ENCODE assay signal across 9 cellular contexts in the genomic region with DNA sequence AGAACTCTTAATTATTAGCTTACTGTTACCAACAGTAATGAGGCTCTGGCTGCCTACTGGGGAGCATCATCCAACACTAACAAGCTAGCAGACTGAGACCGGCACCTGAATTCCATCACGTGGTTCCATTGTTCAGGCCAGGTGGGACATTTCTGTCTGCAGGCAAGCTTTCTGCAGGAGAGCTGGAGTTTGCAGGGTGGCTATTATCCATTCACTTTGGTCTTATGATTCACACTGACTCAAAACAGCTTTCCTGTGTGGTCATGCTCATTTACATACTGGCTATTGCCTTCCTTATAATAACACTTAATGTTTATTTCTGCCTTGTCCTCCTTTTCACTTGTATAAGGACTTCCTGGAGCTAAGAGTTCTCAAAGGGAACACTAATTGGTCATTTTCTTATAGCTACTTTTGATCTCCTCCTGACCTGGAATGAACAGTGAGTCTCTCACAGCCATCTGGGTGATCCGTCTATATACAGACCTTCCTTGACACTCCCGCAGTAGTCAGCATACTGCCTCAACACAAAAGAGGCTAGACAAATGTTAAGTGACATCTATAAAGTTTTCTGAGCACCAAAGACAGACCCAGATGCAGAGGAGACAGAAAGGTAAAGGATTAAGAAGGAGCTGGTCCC.
DNase-seq lines count a peak whose midpoint lies in the region; ATAC-seq lines count a peak whose summit lies in the region.
"Had no signal": no experiment of that assay in that cellular context is flagged by ENCODE, and none has a peak within 500 bp of the region (broad histone marks: within the 10 kb centered on the region; RNA-seq: fewer than 3 reads in every experiment).

No MANE protein-coding gene starts in this region.

- intact Hi-C loops in activated CD4-positive, alpha-beta memory T cell treated with anti-CD3 and anti-CD28 coated beads for 36 hours (cut with micrococcal nuclease), result no loop called here

- H3K9me3 Mint-ChIP-seq in memory B cell, result peaks cover 4% of the 10 kb centered on the region
- peaks cover 2% of the 10 kb centered on the region for H3K9me3 Mint-ChIP-seq in activated CD4-positive, alpha-beta memory T cell treated with anti-CD3 and anti-CD28 coated beads for 36 hours
- H3K9me3 Mint-ChIP-seq: activated naive CD4-positive, alpha-beta T cell treated with anti-CD3 and anti-CD28 coated beads, Interleukin-2, amount 50 U/mL, for 24 hours had no signal

- H3K27ac Mint-ChIP-seq in memory B cell, result no peak overlapping the region
- no peak overlapping the region for H3K27ac Mint-ChIP-seq in activated CD4-positive, alpha-beta memory T cell treated with anti-CD3 and anti-CD28 coated beads for 36 hours
- H3K27ac Mint-ChIP-seq: activated naive CD4-positive, alpha-beta T cell treated with anti-CD3 and anti-CD28 coated beads, Interleukin-2, amount 50 U/mL, for 24 hours had no signal

- no peak overlapping the region for H3K4me3 Mint-ChIP-seq in memory B cell
- H3K4me3 Mint-ChIP-seq in activated CD4-positive, alpha-beta memory T cell treated with anti-CD3 and anti-CD28 coated beads for 36 hours, result no peak overlapping the region
- H3K4me3 Mint-ChIP-seq: activated naive CD4-positive, alpha-beta T cell treated with anti-CD3 and anti-CD28 coated beads, Interleukin-2, amount 50 U/mL, for 24 hours had no signal

- CTCF ChIA-PET in activated CD4-positive, alpha-beta memory T cell treated with anti-CD3 and anti-CD28 coated beads for 36 hours (lab: Charles Lee), result no interaction called here

- DNase-seq in NCI-H146 (lab: John Stamatoyannopoulos, UW) (peak; percentile 65), memory B cell (ENCODE audit: low spot score in 2 of 2) (no peak), SW480 (ENCODE audit: low spot score) (no peak)
- DNase-seq in stimulated activated CD4-positive, alpha-beta T cell treated with anti-CD3 and anti-CD28 coated beads, Interleukin-2, amount 100 ng/mL, for 24 hours, result no peak
- no peak for DNase-seq in stimulated activated naive CD4-positive, alpha-beta T cell (lab: John Stamatoyannopoulos, UW)
- no peak for DNase-seq in activated CD4-positive, alpha-beta memory T cell treated with anti-CD3 and anti-CD28 coated beads for 36 hours

- H3K4me1 Mint-ChIP-seq in memory B cell, result peaks cover 12% of the 10 kb centered on the region
- peaks cover 3% of the 10 kb centered on the region for H3K4me1 Mint-ChIP-seq in activated CD4-positive, alpha-beta memory T cell treated with anti-CD3 and anti-CD28 coated beads for 36 hours (ENCODE audit: low read depth)

- POLR2A ChIA-PET in activated CD4-positive, alpha-beta memory T cell treated with anti-CD3 and anti-CD28 coated beads for 36 hours (lab: Charles Lee), result no interaction called here

- peaks cover 5% of the 10 kb centered on the region for H3K27me3 Mint-ChIP-seq in memory B cell
- H3K27me3 Mint-ChIP-seq in activated CD4-positive, alpha-beta memory T cell treated with anti-CD3 and anti-CD28 coated beads for 36 hours, result no peaks in the 10 kb centered on the region
- H3K27me3 Mint-ChIP-seq: activated naive CD4-positive, alpha-beta T cell treated with anti-CD3 and anti-CD28 coated beads, Interleukin-2, amount 50 U/mL, for 24 hours had no signal

- H3K36me3 Mint-ChIP-seq in memory B cell, result peaks cover 2% of the 10 kb centered on the region
- H3K36me3 Mint-ChIP-seq in activated CD4-positive, alpha-beta memory T cell treated with anti-CD3 and anti-CD28 coated beads for 36 hours, result no peaks in the 10 kb centered on the region
- H3K36me3 Mint-ChIP-seq: activated naive CD4-positive, alpha-beta T cell treated with anti-CD3 and anti-CD28 coated beads, Interleukin-2, amount 50 U/mL, for 24 hours had no signal

- ATAC-seq in GM18873 (IDR thresholded peaks at IDR 0.05; ENCODE audit: low FRiP score, unreplicated experiment) (peak; percentile 92), HG02571 (IDR thresholded peaks at IDR 0.05; ENCODE audit: unreplicated experiment) (peak; percentile 81), memory B cell (ENCODE audit: low read depth) (peak; percentile 46)
